ENCODE assay signal across 1 cellular context in genomic region chr10:10989669-10990068, GRCh38.
A peak's percentile ranks its signal among the peaks of the same experiment; 100 is the strongest.
TF ChIP-seq lines count a peak whose summit lies in the region.

No MANE protein-coding gene starts in this region.

TF ChIP-seq in HEK293, 187 proteins besides CTCF, POLR2A, EP300 and RAD21 (continued from another document):
- TF ChIP-seq ZNF274 (IDR thresholded peaks at IDR 0.05; ENCODE audit: low read length) (no peak), ZNF274 (tag by site-specific recombination; IDR thresholded peaks at IDR 0.05; ENCODE audit: borderline replicate concordance) (no peak), ZBTB6 (tag by site-specific recombination; IDR thresholded peaks at IDR 0.05) (no peak), MZF1 (tag by site-specific recombination; IDR thresholded peaks at IDR 0.05; ENCODE audit: borderline replicate concordance) (no peak), BCL11A (tag by site-specific recombination; IDR thresholded peaks at IDR 0.05; ENCODE audit: low read depth) (peak; percentile 25; the same call in 1 of the 2 replicates), ZNF114 (tag by site-specific recombination; IDR thresholded peaks at IDR 0.05) (no peak), GLI4 (tag by site-specific recombination; IDR thresholded peaks at IDR 0.05) (no peak), SALL2 (tag by site-specific recombination; IDR thresholded peaks at IDR 0.05; ENCODE audit: borderline replicate concordance) (no peak), ZNF362 (tag by site-specific recombination; IDR thresholded peaks at IDR 0.05) (0 out of 2 replicates have a peak, but pooled peaks have one; percentile 11), ZNF596 (tag by site-specific recombination; IDR thresholded peaks at IDR 0.05) (peak; percentile 16; the same call in 1 of the 2 replicates), ZNF776 (tag by site-specific recombination; IDR thresholded peaks at IDR 0.05; ENCODE audit: borderline replicate concordance) (no peak), OSR2 (tag by site-specific recombination; IDR thresholded peaks at IDR 0.05) (peak; percentile 68), PRDM10 (tag by site-specific recombination; IDR thresholded peaks at IDR 0.05) (no peak), ZNF398 (tag by site-specific recombination; IDR thresholded peaks at IDR 0.05) (no peak), ZNF645 (tag by site-specific recombination; IDR thresholded peaks at IDR 0.05) (no peak), ZNF621 (tag by site-specific recombination; IDR thresholded peaks at IDR 0.05) (no peak), KLF8 (tag by site-specific recombination; IDR thresholded peaks at IDR 0.05) (peak; percentile 53; the same call in 1 of the 2 replicates)
TF ChIP-seq in HEK293: peak in this region for 30.
